8 cellular contexts compared by ENCODE assay signal in genomic region chrX:84339507-84340364, GRCh38.
DNase-seq lines count a peak whose midpoint lies in the region; ATAC-seq and TF ChIP-seq lines count a peak whose summit lies in the region.

No MANE protein-coding gene starts in this region.

- H3K36me3 Mint-ChIP-seq in glutamatergic neuron (ENCODE audit: unreplicated experiment), result no peaks in the 10 kb centered on the region

- H3K27ac ChIP-seq in RWPE1 (no peak overlapping the region), gastrocnemius medialis (no peak overlapping the region)

- no peaks in the 10 kb centered on the region for H3K4me1 ChIP-seq in gastrocnemius medialis

- H3K27ac Mint-ChIP-seq in glutamatergic neuron (ENCODE audit: unreplicated experiment), result no peak overlapping the region

- no peaks in the 10 kb centered on the region for H3K27me3 Mint-ChIP-seq in glutamatergic neuron (ENCODE audit: unreplicated experiment)

- DNase-seq in AG10803 (ENCODE audit: low read depth), result peak; percentile 22
- peak; percentile 1 for DNase-seq in RWPE1 (ENCODE audit: low spot score)
- no peak for DNase-seq in glutamatergic neuron
- DNase-seq in T1000 (lab: John Stamatoyannopoulos, UW), result no peak
- DNase-seq in gastrocnemius medialis, result no peak

- H3K9me3 Mint-ChIP-seq in glutamatergic neuron (ENCODE audit: unreplicated experiment), result no peaks in the 10 kb centered on the region

- TF ChIP-seq POLR2A in gastrocnemius medialis (IDR thresholded peaks at IDR 0.05), result no peak

- H3K36me3 ChIP-seq in gastrocnemius medialis, result no peaks in the 10 kb centered on the region

- in situ Hi-C loops in gastrocnemius medialis (cut with MboI; ENCODE audit: low sequenced_read_pairs in 4 of 4), result no loop called here

- no peaks in the 10 kb centered on the region for H3K9me3 ChIP-seq in gastrocnemius medialis

- H3K4me3 ChIP-seq in AG10803 (ENCODE audit: low read length) (no peak overlapping the region), gastrocnemius medialis (no peak overlapping the region)

- intact Hi-C loops in gastrocnemius medialis (cut with DNase I; ENCODE audit: low total_unique reads), result no loop called here

- no peaks in the 10 kb centered on the region for H3K4me1 Mint-ChIP-seq in glutamatergic neuron (ENCODE audit: low read depth, unreplicated experiment)

- no peak overlapping the region for H3K4me3 Mint-ChIP-seq in glutamatergic neuron (ENCODE audit: unreplicated experiment)

- POLR2A ChIA-PET in RWPE1 (lab: Yijun Ruan, JAX; ENCODE audit: low non-redundant PET), result no interaction called here

- ATAC-seq in GM18907 (IDR thresholded peaks at IDR 0.05; ENCODE audit: unreplicated experiment) (peak; percentile 84), HG03442 (IDR thresholded peaks at IDR 0.05; ENCODE audit: unreplicated experiment) (peak; percentile 58), gastrocnemius medialis (no peak), GM18517 (IDR thresholded peaks at IDR 0.05; ENCODE audit: unreplicated experiment) (no peak)

- no peaks in the 10 kb centered on the region for H3K27me3 ChIP-seq in gastrocnemius medialis

- peak; percentile 48 for TF ChIP-seq CTCF in AG10803 (conservative IDR thresholded peaks at IDR 0.05; ENCODE audit: low read length)
- peak; percentile 42 for TF ChIP-seq CTCF in RWPE1 (conservative IDR thresholded peaks at IDR 0.05; ENCODE audit: low read depth)
- peak; percentile 71 for TF ChIP-seq CTCF in glutamatergic neuron (IDR thresholded peaks at IDR 0.05; ENCODE audit: partially characterized antibody, unreplicated experiment)
- TF ChIP-seq CTCF in gastrocnemius medialis (IDR thresholded peaks at IDR 0.05 in 4 of 5, conservative IDR thresholded peaks at IDR 0.05 in 1 of 5), result peak in 2 of 5 experiments; percentile 13 to 63

- CTCF ChIA-PET in RWPE1 (lab: Yijun Ruan, JAX), result interaction anchor here (0.6 kb wide), 1 partner anchor 67 kb away, joined by 3 read pairs; no protein-coding TSS in a partner anchor

Comparison
In these comparisons a context has a peak if more than half of its experiments do, and no peak if none do; other contexts are left out.
1. DNase-seq: peak in AG10803 (single experiment) and RWPE1 (single experiment); none in glutamatergic neuron (single experiment), T1000 (single experiment) and gastrocnemius medialis (0 of 2).
2. ATAC-seq: peak in GM18907 (single experiment) and HG03442 (single experiment); none in gastrocnemius medialis (0 of 2) and GM18517 (single experiment).